ENCODE assay signal across 17 cellular contexts in genomic region chr10:123796736-123797135, GRCh38.
DNase-seq lines count a peak whose midpoint lies in the region; ATAC-seq and TF ChIP-seq lines count a peak whose summit lies in the region.
"Had no signal": no experiment of that assay in that cellular context is flagged by ENCODE, and none has a peak within 500 bp of the region (broad histone marks: within the 10 kb centered on the region; RNA-seq: fewer than 3 reads in every experiment).

No MANE protein-coding gene starts in this region.

- H4K8ac ChIP-seq in neuronal stem cell (ENCODE audit: low read depth, low read length), result no peak overlapping the region

- no TSS peak for BruUV-seq in HCT116 (replicated peaks; lab: Mats Ljungman, UMichigan)

- RAD21 ChIA-PET in HCT116 (lab: Charles Lee; ENCODE audit: low non-redundant PET in 1 of 2, low total read pairs in 2 of 2, uncharacterized antibody in 2 of 2, unreplicated experiment in 2 of 2), result no interaction called here

- DNase-seq in HCT116 (ENCODE audit: low read depth, low spot score) (no peak), ecto neural progenitor cell (ENCODE audit: low spot score) (peak; percentile 33), neuronal stem cell (ENCODE audit: low spot score) (no peak), vagina (ENCODE audit: extremely low spot score in 2 of 2) (peak; percentile 69 to 95), upper lobe of right lung (no peak), NCI-H146 treated with DMSO at 0.1 percent for 48 hours (lab: John Stamatoyannopoulos, UW; ENCODE audit: unreplicated experiment) (no peak)
- DNase-seq in activated CD8-positive, alpha-beta memory T cell treated with anti-CD3 and anti-CD28 coated beads, Interleukin-2, amount 10 ng/mL, durations not matched to agents 7 days and 5 days, result no peak
- DNase-seq: BE2C; CD4-positive, alpha-beta T cell; NCI-H1048; NCI-H146; NCI-H524; SHP77 treated with DMSO at 0.1 percent for 48 hours had no signal

- TF ChIP-seq CTCF in HCT116 (IDR thresholded peaks at IDR 0.05 in 2 of 3, conservative IDR thresholded peaks at IDR 0.05 in 1 of 3; ENCODE audit: borderline replicate concordance in 1 of 3, insufficient read depth in 1 of 3, low read depth in 2 of 3, low read length in 2 of 3) (no peak), vagina (IDR thresholded peaks at IDR 0.05) (no peak), upper lobe of right lung (IDR thresholded peaks at IDR 0.05) (no peak)

- no peak overlapping the region for H2BK15ac ChIP-seq in neuronal stem cell (ENCODE audit: low read length)

- no peak for TF ChIP-seq RAD21 in HCT116 (IDR thresholded peaks at IDR 0.05; ENCODE audit: low read depth)

- no peak overlapping the region for H2AK5ac ChIP-seq in neuronal stem cell (ENCODE audit: low read depth, low read length)

- peak overlapping the region; percentile 12 for H3K23ac ChIP-seq in neuronal stem cell (ENCODE audit: low read depth, low read length, poor library complexity)

- H3K4me1 ChIP-seq in HCT116 (ENCODE audit: control insufficient read depth in 1 of 2, insufficient read depth in 2 of 2, low read length in 2 of 2) (no peaks in the 10 kb centered on the region), neuronal stem cell (ENCODE audit: control insufficient read depth in 2 of 2, insufficient read depth in 1 of 2, low read depth in 1 of 2, low read length in 2 of 2) (peaks cover 0 to 5% of the 10 kb centered on the region in 2 donors), vagina (no peaks in the 10 kb centered on the region), upper lobe of right lung (no peaks in the 10 kb centered on the region)
- H3K4me1 ChIP-seq: BE2C had no signal

- H3K18ac ChIP-seq in neuronal stem cell (ENCODE audit: low read length), result peak overlapping the region; percentile 40

- H3K36me3 ChIP-seq in HCT116 (ENCODE audit: control insufficient read depth in 1 of 2, insufficient read depth in 2 of 2, low read length in 2 of 2), result no peaks in the 10 kb centered on the region
- H3K36me3 ChIP-seq in neuronal stem cell (replicated peaks in 1 of 2; ENCODE audit: control insufficient read depth in 2 of 2, insufficient read depth in 2 of 2, low read length in 2 of 2), result no peaks in the 10 kb centered on the region
- H3K36me3 ChIP-seq in vagina, result no peaks in the 10 kb centered on the region
- H3K36me3 ChIP-seq in upper lobe of right lung, result no peaks in the 10 kb centered on the region
- H3K36me3 ChIP-seq: BE2C had no signal

- H2BK12ac ChIP-seq in neuronal stem cell (ENCODE audit: low read length), result no peak overlapping the region

- H3K27me3 ChIP-seq in HCT116 (ENCODE audit: insufficient read depth, low read length) (peaks cover 38% of the 10 kb centered on the region), neuronal stem cell (ENCODE audit: control insufficient read depth in 3 of 3, insufficient read depth in 3 of 3, low read depth in 1 of 3, low read length in 3 of 3) (no peaks in the 10 kb centered on the region), vagina (no peaks in the 10 kb centered on the region), upper lobe of right lung (no peaks in the 10 kb centered on the region)
- H3K27me3 ChIP-seq: BE2C had no signal

- intact Hi-C loops in HCT116 (cut with micrococcal nuclease) (no loop called here), vagina (cut with DNase I) (no loop called here), upper lobe of right lung (cut with DNase I) (no loop called here)

- H3K79me2 ChIP-seq in HCT116 (ENCODE audit: insufficient read depth, low read length), result no peaks in the 10 kb centered on the region

- TF ChIP-seq POLR2A in HCT116 (IDR thresholded peaks at IDR 0.05; ENCODE audit: borderline replicate concordance, extremely low read depth, insufficient read depth, insufficient read length) (no peak), vagina (IDR thresholded peaks at IDR 0.05) (no peak)

- H4K20me1 ChIP-seq in HCT116 (ENCODE audit: insufficient read depth), result no peaks in the 10 kb centered on the region

- H3K79me1 ChIP-seq in neuronal stem cell (ENCODE audit: low read depth, low read length), result no peaks in the 10 kb centered on the region

- ATAC-seq in HCT116 (peak; percentile 17; the same call in 1 of the 2 replicates), upper lobe of right lung (no peak), HG03159 (IDR thresholded peaks at IDR 0.05; ENCODE audit: unreplicated experiment) (no peak)
- no peak for ATAC-seq in activated CD8-positive, alpha-beta memory T cell treated with anti-CD3 and anti-CD28 coated beads, Interleukin-2, amount 10 ng/mL, durations not matched to agents 7 days and 5 days
- ATAC-seq: HepG2, SK-N-SH treated with all-trans-retinoic acid at 6 μM for 48 hours had no signal

- no peak overlapping the region for H4K91ac ChIP-seq in neuronal stem cell (ENCODE audit: low read depth, low read length, poor library complexity)

- H3K4me3 ChIP-seq in HCT116 (replicated peaks in 1 of 2; ENCODE audit: low read depth in 1 of 2, low read length in 2 of 2), result no peak overlapping the region
- no peak overlapping the region for H3K4me3 ChIP-seq in neuronal stem cell (ENCODE audit: low read length in 2 of 2)
- H3K4me3 ChIP-seq in vagina, result no peak overlapping the region
- no peak overlapping the region for H3K4me3 ChIP-seq in upper lobe of right lung

- H2BK5ac ChIP-seq in neuronal stem cell (ENCODE audit: low read length), result no peak overlapping the region

- H3K27ac Mint-ChIP-seq in activated CD8-positive, alpha-beta memory T cell treated with anti-CD3 and anti-CD28 coated beads, Interleukin-2, amount 10 ng/mL, durations not matched to agents 7 days and 5 days, result no peak overlapping the region
- H3K27ac Mint-ChIP-seq: CD4-positive, alpha-beta T cell had no signal

- H2BK120ac ChIP-seq in neuronal stem cell (ENCODE audit: low read depth, low read length), result no peak overlapping the region

- no CpG with 5 or more reads among the region's 5 CpGs for WGBS in neuronal stem cell (ENCODE audit: extremely low coverage in 2 of 2, insufficient read length in 2 of 2, insufficient replicate concordance in 1 of 2), 2 donors

- no peaks in the 10 kb centered on the region for H3K9me3 Mint-ChIP-seq in activated CD8-positive, alpha-beta memory T cell treated with anti-CD3 and anti-CD28 coated beads, Interleukin-2, amount 10 ng/mL, durations not matched to agents 7 days and 5 days (ENCODE audit: low read depth)
- H3K9me3 Mint-ChIP-seq: CD4-positive, alpha-beta T cell had no signal

- H3K27ac ChIP-seq in HCT116 (ENCODE audit: low read depth, low read length), result no peak overlapping the region
- H3K27ac ChIP-seq in neuronal stem cell (replicated peaks; ENCODE audit: low read length), result no peak overlapping the region
- H3K27ac ChIP-seq in vagina, result no peak overlapping the region
- no peak overlapping the region for H3K27ac ChIP-seq in upper lobe of right lung
- H3K27ac ChIP-seq: KMS-11 had no signal

- POLR2A ChIA-PET in HCT116 (lab: Charles Lee), result no interaction called here

- no peak overlapping the region for H3K9ac ChIP-seq in HCT116 (ENCODE audit: low read length)
- no peak overlapping the region for H3K9ac ChIP-seq in neuronal stem cell (ENCODE audit: low read depth, low read length, poor library complexity)
- H3K9ac ChIP-seq: KMS-11 had no signal

- no peak overlapping the region for H3K14ac ChIP-seq in neuronal stem cell (ENCODE audit: low read length)

- H3K9me3 ChIP-seq in HCT116 (ENCODE audit: control insufficient read depth in 1 of 2, insufficient read depth in 1 of 2, low read depth in 1 of 2, low read length in 2 of 2) (no peaks in the 10 kb centered on the region), neuronal stem cell (replicated peaks in 1 of 2; ENCODE audit: control insufficient read depth in 2 of 2, insufficient read depth in 1 of 2, low read depth in 1 of 2, low read length in 2 of 2) (no peaks in the 10 kb centered on the region), vagina (no peaks in the 10 kb centered on the region), upper lobe of right lung (no peaks in the 10 kb centered on the region)
- H3K9me3 ChIP-seq: BE2C had no signal

- H3K4me2 ChIP-seq in HCT116 (ENCODE audit: low read length) (no peak overlapping the region), neuronal stem cell (ENCODE audit: insufficient read depth, low read length, poor library complexity, severe bottlenecking) (no peak overlapping the region)
- H3K4me2 ChIP-seq: KMS-11 had no signal

- no peak overlapping the region for H3K4ac ChIP-seq in neuronal stem cell (ENCODE audit: low read length)

- no peak overlapping the region for H2AFZ ChIP-seq in HCT116 (ENCODE audit: low read depth, low read length, poor library complexity, severe bottlenecking)
- H2AFZ ChIP-seq in neuronal stem cell (ENCODE audit: low read length), result no peak overlapping the region

- CTCF ChIA-PET in HCT116 (lab: Charles Lee), result no interaction called here
- CTCF ChIA-PET in activated CD8-positive, alpha-beta memory T cell treated with anti-CD3 and anti-CD28 coated beads, Interleukin-2, amount 10 ng/mL, durations not matched to agents 7 days and 5 days (lab: Charles Lee), result no interaction called here

- no peaks in the 10 kb centered on the region for H3K4me1 Mint-ChIP-seq in activated CD8-positive, alpha-beta memory T cell treated with anti-CD3 and anti-CD28 coated beads, Interleukin-2, amount 10 ng/mL, durations not matched to agents 7 days and 5 days

- H3K9me2 ChIP-seq in HCT116 (ENCODE audit: insufficient read depth), result no peaks in the 10 kb centered on the region

- H3K4me3 Mint-ChIP-seq in activated CD8-positive, alpha-beta memory T cell treated with anti-CD3 and anti-CD28 coated beads, Interleukin-2, amount 10 ng/mL, durations not matched to agents 7 days and 5 days, result no peak overlapping the region
- H3K4me3 Mint-ChIP-seq: CD4-positive, alpha-beta T cell had no signal

- H3K27me3 Mint-ChIP-seq in activated CD8-positive, alpha-beta memory T cell treated with anti-CD3 and anti-CD28 coated beads, Interleukin-2, amount 10 ng/mL, durations not matched to agents 7 days and 5 days, result peaks cover 5% of the 10 kb centered on the region

- no peaks in the 10 kb centered on the region for H3K36me3 Mint-ChIP-seq in activated CD8-positive, alpha-beta memory T cell treated with anti-CD3 and anti-CD28 coated beads, Interleukin-2, amount 10 ng/mL, durations not matched to agents 7 days and 5 days

TF ChIP-seq in HCT116, 20 proteins besides CTCF, POLR2A, EP300 and RAD21 (continues in another document):
- no peak for TF ChIP-seq MAX (IDR thresholded peaks at IDR 0.05)
- TF ChIP-seq CBX3 (IDR thresholded peaks at IDR 0.05; ENCODE audit: low read depth), result no peak
- TF ChIP-seq EZH2phosphoT487 (IDR thresholded peaks at IDR 0.05; ENCODE audit: borderline replicate concordance), result no peak
- no peak for TF ChIP-seq EGR1 (IDR thresholded peaks at IDR 0.05; ENCODE audit: low read depth)
- no peak for TF ChIP-seq FOSL1 (IDR thresholded peaks at IDR 0.05; ENCODE audit: low read depth)
- TF ChIP-seq CEBPB (IDR thresholded peaks at IDR 0.05; ENCODE audit: low read depth), result no peak

Comparison
In these comparisons a context has a peak if more than half of its experiments do, and no peak if none do; other contexts are left out.
1. DNase-seq: peak in ecto neural progenitor cell (single experiment) and vagina (2 of 2); none in HCT116 (single experiment), neuronal stem cell (single experiment), upper lobe of right lung (single experiment), activated CD8-positive, alpha-beta memory T cell treated with anti-CD3 and anti-CD28 coated beads, Interleukin-2, amount 10 ng/mL, durations not matched to agents 7 days and 5 days (single experiment) and NCI-H146 treated with DMSO at 0.1 percent for 48 hours (single experiment).